12 cellular contexts compared by ENCODE assay signal in the genomic region with DNA sequence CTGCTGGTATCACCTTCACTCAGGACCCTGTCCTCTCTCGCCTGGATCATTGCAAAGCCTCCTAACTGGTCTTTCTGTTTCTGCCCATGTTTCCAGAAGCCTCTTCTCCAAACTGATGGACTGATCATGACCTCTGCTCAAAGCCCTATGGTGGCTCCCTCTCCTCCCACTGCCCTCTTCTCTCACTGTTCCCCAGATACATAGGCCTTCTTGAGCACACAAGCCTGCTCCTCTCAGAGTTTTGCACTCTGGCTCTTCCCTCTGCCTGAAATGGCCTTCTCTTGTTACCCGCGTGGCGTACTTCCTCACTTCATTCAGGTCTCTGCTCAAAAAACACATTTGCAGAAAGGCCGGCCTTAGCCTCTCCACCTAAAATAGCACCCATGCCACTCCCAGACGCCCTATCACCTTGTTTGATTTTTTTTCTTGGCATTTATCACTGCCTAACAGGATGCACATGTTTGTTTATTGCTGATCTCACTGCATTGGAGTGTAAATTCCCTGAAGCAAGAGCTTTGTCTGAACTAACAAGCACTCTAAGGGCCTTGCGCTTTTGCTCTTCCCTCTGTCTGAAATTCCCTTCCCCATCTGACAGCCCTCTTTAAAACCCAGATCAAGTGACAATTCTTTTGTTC. TPM values are rescaled to one million over a fixed set of nuclear protein-coding genes. Genes with fewer than 3 reads are reported as not detected.
A peak's percentile ranks its signal among the peaks of the same experiment; 100 is the strongest.
DNase-seq lines count a peak whose midpoint lies in the region; ATAC-seq and TF ChIP-seq lines count a peak whose summit lies in the region.
"Had no signal": no experiment of that assay in that cellular context is flagged by ENCODE, and none has a peak within 500 bp of the region (broad histone marks: within the 10 kb centered on the region; RNA-seq: fewer than 3 reads in every experiment).

No MANE protein-coding gene starts in this region.

- no peaks in the 10 kb centered on the region for H3K9me2 ChIP-seq in Loucy (replicated peaks; ENCODE audit: low read depth, low read length)

- ATAC-seq in naive B cell (ENCODE audit: low read depth in 2 of 2) (no peak), GM18909 (IDR thresholded peaks at IDR 0.05; ENCODE audit: poor library complexity, unreplicated experiment) (no peak)
- ATAC-seq: upper lobe of right lung had no signal

- TF ChIP-seq CTCF in Calu3 (IDR thresholded peaks at IDR 0.05; ENCODE audit: unreplicated experiment) (no peak), Loucy (conservative IDR thresholded peaks at IDR 0.05; ENCODE audit: low read length) (no peak), MCF 10A (IDR thresholded peaks at IDR 0.05; ENCODE audit: unreplicated experiment) (no peak), smooth muscle cell (IDR thresholded peaks at IDR 0.05; ENCODE audit: borderline replicate concordance, insufficient read depth, poor library complexity, severe bottlenecking) (no peak)

- peaks cover 35% of the 10 kb centered on the region for H3K36me3 Mint-ChIP-seq in Calu3 (ENCODE audit: insufficient read depth, unreplicated experiment)
- no peaks in the 10 kb centered on the region for H3K36me3 Mint-ChIP-seq in MCF 10A (ENCODE audit: insufficient read depth, unreplicated experiment)
- H3K36me3 Mint-ChIP-seq in naive B cell: no peaks in the 10 kb centered on the region

- H3K79me2 ChIP-seq in Loucy (ENCODE audit: insufficient read depth, low read length) (peaks cover 36% of the 10 kb centered on the region), smooth muscle cell (ENCODE audit: low read depth) (peaks cover 31% of the 10 kb centered on the region)

- 76% methylated on average over 7 of the region's 7 CpGs for WGBS in smooth muscle cell (ENCODE audit: low lambda C conversion rate)

- POLR2A ChIA-PET in MCF 10A (lab: Yijun Ruan, JAX): interaction anchor here (0.6 to 1.8 kb wide), 4 partner anchors 11 to 619 kb away, joined by 4 to 11 read pairs (median 5); partner anchors contain the start of gene RCN2

- H3K4me3 ChIP-seq in Loucy (ENCODE audit: low read length, poor library complexity, severe bottlenecking) (peak overlapping the region; percentile 0), smooth muscle cell (no peak overlapping the region)

- intact Hi-C loops in Calu3 (cut with micrococcal nuclease; ENCODE audit: unreplicated experiment): no loop called here
- intact Hi-C loops in MCF 10A (cut with micrococcal nuclease): no loop called here

- H3K27ac ChIP-seq in smooth muscle cell (ENCODE audit: low read depth): no peak overlapping the region
- H3K27ac ChIP-seq: brain microvascular endothelial cell, upper lobe of right lung, WERI-Rb-1 had no signal

- H3K4me2 ChIP-seq in Loucy (ENCODE audit: low read depth, low read length, poor library complexity, severe bottlenecking): no peak overlapping the region
- no peak overlapping the region for H3K4me2 ChIP-seq in smooth muscle cell

- H3K4me1 Mint-ChIP-seq in Calu3 (ENCODE audit: low read depth, unreplicated experiment): peaks cover 43% of the 10 kb centered on the region
- peaks cover 24% of the 10 kb centered on the region for H3K4me1 Mint-ChIP-seq in MCF 10A (ENCODE audit: insufficient read depth, unreplicated experiment)
- H3K4me1 Mint-ChIP-seq in naive B cell: peaks cover 11 to 28% (median 16%) of the 10 kb centered on the region in 3 donors

- H3K27me3 ChIP-seq in Loucy (ENCODE audit: insufficient read depth, low read length, poor library complexity, severe bottlenecking): no peaks in the 10 kb centered on the region
- no peaks in the 10 kb centered on the region for H3K27me3 ChIP-seq in smooth muscle cell (ENCODE audit: low read depth)
- H3K27me3 ChIP-seq: brain microvascular endothelial cell, upper lobe of right lung had no signal

- peak overlapping the region; percentile 43 for H3K4me3 Mint-ChIP-seq in Calu3 (ENCODE audit: low read depth, unreplicated experiment)
- H3K4me3 Mint-ChIP-seq in MCF 10A (ENCODE audit: unreplicated experiment): peak overlapping the region; percentile 76
- H3K4me3 Mint-ChIP-seq in naive B cell: peak overlapping the region; percentile 72 to 93 (median 88)

- H3K9me3 ChIP-seq in Loucy (ENCODE audit: insufficient read depth, low read depth, low read length): no peaks in the 10 kb centered on the region
- H3K9me3 ChIP-seq in smooth muscle cell (replicated peaks; ENCODE audit: low read depth): no peaks in the 10 kb centered on the region
- H3K9me3 ChIP-seq: upper lobe of right lung had no signal

- H2AFZ ChIP-seq in Loucy (ENCODE audit: low read length) (0 out of 2 replicates have a peak overlapping the region, but pooled peaks have one; percentile 39), smooth muscle cell (ENCODE audit: low read depth) (no peak overlapping the region)

- peaks cover 37% of the 10 kb centered on the region for H3K4me1 ChIP-seq in Loucy (ENCODE audit: insufficient read depth, low read length, poor library complexity, severe bottlenecking)
- peaks cover 7% of the 10 kb centered on the region for H3K4me1 ChIP-seq in smooth muscle cell (ENCODE audit: low read depth)

- H3F3A ChIP-seq in Loucy (ENCODE audit: low read depth) (no peaks in the 10 kb centered on the region), smooth muscle cell (ENCODE audit: low read depth) (no peaks in the 10 kb centered on the region)

- H3K27ac Mint-ChIP-seq in Calu3 (ENCODE audit: unreplicated experiment) (peak overlapping the region; percentile 81), MCF 10A (ENCODE audit: low read depth, unreplicated experiment) (peak overlapping the region; percentile 3), naive B cell (peak overlapping the region in 4 of 6 donors; percentile 16 to 93 (median 66))

- no TSS peak for BruUV-seq in Calu3 (replicated peaks; lab: Mats Ljungman, UMichigan)
- no TSS peak for BruUV-seq in MCF 10A (replicated peaks; lab: Mats Ljungman, UMichigan)

- CTCF ChIA-PET in Calu3 (lab: Charles Lee) (interaction anchor here (1.9 to 3.2 kb wide), 2 partner anchors 14 to 17 kb away, joined by 9 to 12 read pairs; no protein-coding TSS in a partner anchor), MCF 10A (lab: Yijun Ruan, JAX) (interaction anchor here (0.7 to 1.1 kb wide), 3 partner anchors 17 to 61 kb away, joined by 3 to 4 read pairs (median 3); no protein-coding TSS in a partner anchor)

- peaks cover 3% of the 10 kb centered on the region for H3K9me3 Mint-ChIP-seq in Calu3 (ENCODE audit: low read depth, unreplicated experiment)
- H3K9me3 Mint-ChIP-seq in MCF 10A (ENCODE audit: unreplicated experiment): no peaks in the 10 kb centered on the region
- no peaks in the 10 kb centered on the region for H3K9me3 Mint-ChIP-seq in naive B cell

- H3K27me3 Mint-ChIP-seq in Calu3 (ENCODE audit: unreplicated experiment) (no peaks in the 10 kb centered on the region), MCF 10A (ENCODE audit: insufficient read depth, unreplicated experiment) (no peaks in the 10 kb centered on the region), naive B cell (peaks cover 0 to 5% (median 0%) of the 10 kb centered on the region in 3 donors)

- DNase-seq in Calu3 (peak; percentile 48), MCF 10A (ENCODE audit: unreplicated experiment) (peak; percentile 47), naive B cell (no peak), ureter (ENCODE audit: low spot score) (no peak), NCI-H1930 (lab: John Stamatoyannopoulos, UW) (no peak), smooth muscle cell (lab: John Stamatoyannopoulos, UW; ENCODE audit: unreplicated experiment) (no peak)
- DNase-seq: brain microvascular endothelial cell, NCI-H2227 treated with DMSO at 0.1 percent for 48 hours, upper lobe of right lung had no signal

- peaks cover 27% of the 10 kb centered on the region for H4K20me1 ChIP-seq in Loucy (ENCODE audit: insufficient read depth, low read length, poor library complexity, severe bottlenecking)
- peaks cover 28% of the 10 kb centered on the region for H4K20me1 ChIP-seq in smooth muscle cell (ENCODE audit: low read depth)

- H3K9ac ChIP-seq in Loucy (ENCODE audit: low read depth, low read length, poor library complexity, severe bottlenecking) (no peak overlapping the region), smooth muscle cell (ENCODE audit: low read depth) (no peak overlapping the region)

- no peaks in the 10 kb centered on the region for H3K36me3 ChIP-seq in Loucy (ENCODE audit: insufficient read depth, low read length)
- H3K36me3 ChIP-seq in smooth muscle cell (ENCODE audit: low read depth): no peaks in the 10 kb centered on the region
- H3K36me3 ChIP-seq: brain microvascular endothelial cell, upper lobe of right lung had no signal

RNA-seq across cellular contexts. Expression of gene ETFA, which starts 1.4 kb away (rescaled TPM):
- total RNA-seq in Calu3 (2022) (230 and 252 TPM in 2 replicates), MCF 10A (2022) (133 and 164 TPM in 2 replicates), ureter (123 TPM), smooth muscle cell (79.4 and 98.0 TPM in 2 replicates)
- polyA plus RNA-seq in naive B cell (ENCODE audit: low read depth in 6 of 6) (100 to 1,000 TPM in 4 of 6 donors, 10 to 100 TPM in 2; 88.5 to 115 (median 105) TPM), smooth muscle cell (110 and 119 TPM in 2 replicates)

RNA-seq across cellular contexts. Expression of gene ISL2, which starts 23.9 kb away (rescaled TPM):
- total RNA-seq in Calu3 (2022) (5.3 and 7.6 TPM in 2 replicates), MCF 10A (2022) (not detected in 2 replicates), ureter (0.62 TPM), smooth muscle cell (0.22 and 0.45 TPM in 2 replicates)
- polyA plus RNA-seq in naive B cell (ENCODE audit: low read depth in 6 of 6) (not detected), smooth muscle cell (0.35 TPM in 1 of 2 replicates, not detected in the other)
- total RNA-seq: upper lobe of right lung had no signal

Comparison
In these comparisons a context has a peak if more than half of its experiments do, and no peak if none do; other contexts are left out.
1. DNase-seq: peak in Calu3 (single experiment) and MCF 10A (single experiment); none in naive B cell (single experiment), ureter (single experiment), NCI-H1930 (0 of 2) and smooth muscle cell (single experiment).
2. H3K27ac Mint-ChIP-seq: peak in every context shown above with its lines; median percentile 81 in Calu3; 66 in naive B cell; 3 in MCF 10A.
3. Peak in every context shown above with its lines, with median percentiles within 50 percentile points of each other: H3K4me3 Mint-ChIP-seq.